27 cellular contexts compared by ENCODE assay signal in the genomic region with DNA sequence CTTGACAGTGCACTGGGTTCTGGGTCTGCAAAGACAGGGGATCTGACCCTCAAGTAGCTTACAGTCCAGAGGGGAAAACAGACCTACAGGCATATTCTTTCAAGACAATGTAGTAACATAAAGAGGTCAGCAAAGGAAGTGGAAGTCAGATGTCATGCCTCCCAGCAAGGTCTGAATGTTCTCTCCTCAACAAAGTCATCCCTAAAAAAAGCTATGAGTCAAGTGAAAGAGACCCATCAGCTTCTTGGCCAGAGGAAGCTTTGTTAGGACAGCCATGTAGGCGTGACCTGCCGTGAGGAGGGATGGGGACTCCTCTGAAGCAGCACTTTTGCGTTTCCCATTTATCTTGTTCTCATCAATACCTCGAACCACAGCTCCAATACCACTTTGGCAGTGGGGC.
"Had no signal": no experiment of that assay in that cellular context is flagged by ENCODE, and none has a peak within 500 bp of the region (broad histone marks: within the 10 kb centered on the region; RNA-seq: fewer than 3 reads in every experiment).

No MANE protein-coding gene starts in this region.

- ATAC-seq: left colon; left lung; lower lobe of right lung; natural killer cell; sciatic nerve; stimulated activated effector memory CD8-positive, alpha-beta T cell treated with anti-CD3 and anti-CD28 coated beads, Interleukin-12 subunit alpha, Interleukin-12 subunit beta, amount 100 ng/mL, for 72 hours; upper lobe of right lung had no signal

- H3K4me3 ChIP-seq: left lung, lower lobe of right lung, neural progenitor cell, right atrium auricular region, spleen, suprapubic skin, thoracic aorta, tibial artery, upper lobe of right lung had no signal

- H3K4me2 ChIP-seq: neural progenitor cell had no signal

- H3K4me1 ChIP-seq: left lung, lower lobe of right lung, spleen, suprapubic skin, upper lobe of right lung had no signal

- DNase-seq: hippocampal formation; immature natural killer cell; kidney; left colon; left lung; lower lobe of right lung; mammary epithelial cell; mesenchymal stem cell; naive B cell; natural killer cell; nephron progenitor cell; occipital lobe; small intestine; spleen; stimulated activated CD4-positive, alpha-beta T cell treated with anti-CD3 and anti-CD28 coated beads, Interleukin-4, amount 100 ng/mL, for 24 hours; stimulated activated naive CD4-positive, alpha-beta T cell; tibial artery; trophoblast cell; upper lobe of right lung had no signal

- H3K79me2 ChIP-seq: parathyroid adenoma had no signal

- H3K9me3 ChIP-seq: left lung, lower lobe of right lung, neutrophil, right atrium auricular region, spleen, suprapubic skin, thoracic aorta, tibial artery, upper lobe of right lung had no signal

- H3K27ac ChIP-seq: left lung, lower lobe of right lung, neural progenitor cell, neutrophil, parathyroid adenoma, right atrium auricular region, spleen, suprapubic skin, thoracic aorta, tibial artery, upper lobe of right lung had no signal

- H3K27me3 ChIP-seq: left lung, neural progenitor cell, right atrium auricular region, tibial artery, upper lobe of right lung had no signal

- H2AFZ ChIP-seq: neural progenitor cell, parathyroid adenoma had no signal

- H3K9ac ChIP-seq: neural progenitor cell, parathyroid adenoma had no signal

- H3K36me3 ChIP-seq: left lung, lower lobe of right lung, neural progenitor cell, neutrophil, right atrium auricular region, spleen, suprapubic skin, thoracic aorta, tibial artery, upper lobe of right lung had no signal
